In genomic region chr16:21554795-21555585, GRCh38 we compare ENCODE assay signal across 1 cellular context.
TF ChIP-seq lines count a peak whose summit lies in the region.

No MANE protein-coding gene starts in this region.

TF ChIP-seq in HepG2, 621 proteins besides CTCF, POLR2A, EP300 and RAD21 (continued from another document):
- TF ChIP-seq ZNF646 (CRISPR knock-in tag; IDR thresholded peaks at IDR 0.05), result 0 out of 2 replicates have a peak, but pooled peaks have one; percentile 55
- TF ChIP-seq ZNF234 (CRISPR knock-in tag; conservative IDR thresholded peaks at IDR 0.05), result no peak
- TF ChIP-seq U2AF2 (IDR thresholded peaks at IDR 0.05; ENCODE audit: low read depth, low read length), result no peak
- peak; percentile 87 for TF ChIP-seq ZNF292 (CRISPR knock-in tag; IDR thresholded peaks at IDR 0.05; ENCODE audit: borderline replicate concordance, low read depth)
- peak; percentile 99 for TF ChIP-seq ZNF34 (CRISPR knock-in tag; IDR thresholded peaks at IDR 0.05; ENCODE audit: borderline replicate concordance)
- TF ChIP-seq ZBTB8A (CRISPR knock-in tag; IDR thresholded peaks at IDR 0.05; ENCODE audit: borderline replicate concordance, low read depth), result no peak
- TF ChIP-seq E2F2 (CRISPR knock-in tag; IDR thresholded peaks at IDR 0.05; ENCODE audit: borderline replicate concordance), result peak; percentile 90; the same call in 1 of the 2 replicates
- peak; percentile 85 for TF ChIP-seq ZNF574 (CRISPR knock-in tag; IDR thresholded peaks at IDR 0.05)
- TF ChIP-seq ARID4A (CRISPR knock-in tag; IDR thresholded peaks at IDR 0.05; ENCODE audit: borderline replicate concordance), result peak; percentile 83; the same call in 1 of the 2 replicates
- peak; percentile 38; the same call in 1 of the 2 replicates for TF ChIP-seq HNF4A (CRISPR knock-in tag; IDR thresholded peaks at IDR 0.05)
- TF ChIP-seq RNF219 (CRISPR knock-in tag; IDR thresholded peaks at IDR 0.05), result no peak
- no peak for TF ChIP-seq ZBTB34 (CRISPR knock-in tag; IDR thresholded peaks at IDR 0.05)
- peak; percentile 97 for TF ChIP-seq PREB (CRISPR knock-in tag; IDR thresholded peaks at IDR 0.05)
- peak; percentile 80; the same call in 1 of the 2 replicates for TF ChIP-seq SNAPC2 (CRISPR knock-in tag; IDR thresholded peaks at IDR 0.05)
- no peak for TF ChIP-seq ZNF17 (CRISPR knock-in tag; IDR thresholded peaks at IDR 0.05)
- peak; percentile 89; the same call in 2 of the 3 replicates for TF ChIP-seq MXI1 (IDR thresholded peaks at IDR 0.05; ENCODE audit: borderline replicate concordance, low read depth, low read length)
- 0 out of 2 replicates have a peak, but pooled peaks have one; percentile 75 for TF ChIP-seq MATR3 (CRISPR knock-in tag; IDR thresholded peaks at IDR 0.05)
- TF ChIP-seq ZNF121 (CRISPR knock-in tag; IDR thresholded peaks at IDR 0.05), result peak; percentile 96
- no peak for TF ChIP-seq MBD4 (IDR thresholded peaks at IDR 0.05; ENCODE audit: borderline replicate concordance, low read length)
- peak; percentile 99 for TF ChIP-seq GTF3A (CRISPR knock-in tag; conservative IDR thresholded peaks at IDR 0.05)
- peak; percentile 91; the same call in 1 of the 2 replicates for TF ChIP-seq ZSCAN9 (CRISPR knock-in tag; IDR thresholded peaks at IDR 0.05; ENCODE audit: borderline replicate concordance)
- TF ChIP-seq POLR2G (IDR thresholded peaks at IDR 0.05; ENCODE audit: low read depth, low read length), result no peak
- TF ChIP-seq ZFP41 (CRISPR knock-in tag; IDR thresholded peaks at IDR 0.05; ENCODE audit: borderline replicate concordance), result peak; percentile 47; the same call in 1 of the 2 replicates
- no peak for TF ChIP-seq ZNF10 (CRISPR knock-in tag; IDR thresholded peaks at IDR 0.05; ENCODE audit: borderline replicate concordance, low read depth)
